ENCODE assay signal across 10 cellular contexts in genomic region chr7:27640914-27641570, GRCh38. TPM values are rescaled to one million over a fixed set of nuclear protein-coding genes. Genes with fewer than 3 reads are reported as not detected.
DNase-seq lines count a peak whose midpoint lies in the region; ATAC-seq and TF ChIP-seq lines count a peak whose summit lies in the region.
"Had no signal": no experiment of that assay in that cellular context is flagged by ENCODE, and none has a peak within 500 bp of the region (broad histone marks: within the 10 kb centered on the region; RNA-seq: fewer than 3 reads in every experiment).

No MANE protein-coding gene starts in this region.

- H3K9me3 ChIP-seq in mucosa of descending colon: no peaks in the 10 kb centered on the region

- no peak overlapping the region for H3K27ac ChIP-seq in coronary artery

- no peaks in the 10 kb centered on the region for H3K36me3 ChIP-seq in mucosa of descending colon (ENCODE audit: low read depth)

- intact Hi-C loops in mucosa of descending colon (cut with DNase I, micrococcal nuclease): no loop called here

- no peak overlapping the region for H3K4me3 ChIP-seq in AG09309 (ENCODE audit: control insufficient read depth, low read depth, low read length)
- peak overlapping the region; percentile 17 for H3K4me3 ChIP-seq in coronary artery
- no peak overlapping the region for H3K4me3 ChIP-seq in mucosa of descending colon

- no peaks in the 10 kb centered on the region for H3K4me1 ChIP-seq in mucosa of descending colon (ENCODE audit: low read depth)

- ATAC-seq in mucosa of descending colon (peak; percentile 41), HG03521 (IDR thresholded peaks at IDR 0.05; ENCODE audit: unreplicated experiment) (no peak), GM19324 (IDR thresholded peaks at IDR 0.05; ENCODE audit: low FRiP score, unreplicated experiment) (no peak)
- ATAC-seq: CD8-positive, alpha-beta T cell had no signal

- DNase-seq in AG09309 (ENCODE audit: low read depth) (peak; percentile 20), LoVo (ENCODE audit: low spot score) (peak; percentile 75), coronary artery (ENCODE audit: low spot score) (no peak), mucosa of descending colon (no peak), SIG-M5 treated with dmso at 0.1 percent for 504 hours (lab: John Stamatoyannopoulos, UW; ENCODE audit: unreplicated experiment) (no peak), SKM-1 treated with dmso at 0.1 percent for 144 hours (lab: John Stamatoyannopoulos, UW; ENCODE audit: unreplicated experiment) (no peak)
- DNase-seq: CD8-positive, alpha-beta T cell; stimulated activated CD4-positive, alpha-beta T cell treated with anti-CD3 and anti-CD28 coated beads, Interleukin-2, amount 100 ng/mL, for 48 hours had no signal

- no peak for TF ChIP-seq CTCF in AG09309 (IDR thresholded peaks at IDR 0.05; ENCODE audit: control insufficient read depth, insufficient read depth, low read depth, low read length, missing control alignments)
- no peak for TF ChIP-seq CTCF in coronary artery (IDR thresholded peaks at IDR 0.05)
- no peak for TF ChIP-seq CTCF in mucosa of descending colon (IDR thresholded peaks at IDR 0.05)

RNA-seq across cellular contexts. Expression of gene HIBADH, which starts 21.6 kb away (rescaled TPM):
- total RNA-seq in mucosa of descending colon: 10 to 100 TPM; 26.2 to 49.2 (median 30.1) TPM

Comparison
In these comparisons a context has a peak if more than half of its experiments do, and no peak if none do; other contexts are left out.
1. DNase-seq: peak in AG09309 (single experiment) and LoVo (single experiment); none in coronary artery (single experiment), mucosa of descending colon (0 of 3), SIG-M5 treated with dmso at 0.1 percent for 504 hours (single experiment) and SKM-1 treated with dmso at 0.1 percent for 144 hours (single experiment).